In genomic region chr9:116165912-116166311, GRCh38 we compare ENCODE assay signal across 18 cellular contexts. TPM values are rescaled to one million over a fixed set of nuclear protein-coding genes. Genes with fewer than 3 reads are reported as not detected.
DNase-seq lines count a peak whose midpoint lies in the region; ATAC-seq and TF ChIP-seq lines count a peak whose summit lies in the region.
"Had no signal": no experiment of that assay in that cellular context is flagged by ENCODE, and none has a peak within 500 bp of the region (broad histone marks: within the 10 kb centered on the region; RNA-seq: fewer than 3 reads in every experiment).

No MANE protein-coding gene starts in this region.

- no peaks in the 10 kb centered on the region for H3K4me1 ChIP-seq in smooth muscle cell (ENCODE audit: low read depth)
- peaks cover 0 to 4% (median 0%) of the 10 kb centered on the region in 4 donors for H3K4me1 ChIP-seq in right lobe of liver

- H3F3A ChIP-seq in smooth muscle cell (ENCODE audit: low read depth), result peaks cover 12% of the 10 kb centered on the region

- H4K20me1 ChIP-seq in smooth muscle cell (ENCODE audit: low read depth), result peaks cover 89% of the 10 kb centered on the region

- no peak overlapping the region for H3K9ac ChIP-seq in smooth muscle cell (ENCODE audit: low read depth)

- no peak for TF ChIP-seq POLR2A in right lobe of liver (IDR thresholded peaks at IDR 0.05)

- in situ Hi-C loops in brain microvascular endothelial cell (cut with HindIII; ENCODE audit: low pct_ligation_motif_present, low sequenced_read_pairs), result no loop called here

- 85% methylated on average over 2 of the region's 2 CpGs for WGBS in smooth muscle cell (ENCODE audit: low lambda C conversion rate)
- WGBS in right lobe of liver (ENCODE audit: insufficient coverage, low coverage, low lambda C conversion rate, missing lambda C conversion rate), result 87% methylated on average over 2 of the region's 2 CpGs

- H3K4me2 ChIP-seq in smooth muscle cell, result no peak overlapping the region

- H3K36me3 ChIP-seq in brain microvascular endothelial cell (replicated peaks), result peaks cover 42% of the 10 kb centered on the region
- no peaks in the 10 kb centered on the region for H3K36me3 ChIP-seq in smooth muscle cell (ENCODE audit: low read depth)
- no peaks in the 10 kb centered on the region for H3K36me3 ChIP-seq in right lobe of liver

- H3K27ac ChIP-seq in brain microvascular endothelial cell (peak overlapping the region; percentile 24), smooth muscle cell (ENCODE audit: low read depth) (peak overlapping the region; percentile 48), right lobe of liver (no peak overlapping the region)
- H3K27ac ChIP-seq: C4-2B had no signal

- H3K9me3 ChIP-seq in smooth muscle cell (replicated peaks; ENCODE audit: low read depth), result no peaks in the 10 kb centered on the region
- H3K9me3 ChIP-seq in right lobe of liver, result no peaks in the 10 kb centered on the region

- no peaks in the 10 kb centered on the region for H3K27me3 ChIP-seq in brain microvascular endothelial cell (replicated peaks)
- no peaks in the 10 kb centered on the region for H3K27me3 ChIP-seq in smooth muscle cell (ENCODE audit: low read depth)
- H3K27me3 ChIP-seq in right lobe of liver, result no peaks in the 10 kb centered on the region

- H3K4me3 ChIP-seq in brain microvascular endothelial cell (ENCODE audit: low read depth, low read length) (no peak overlapping the region), fibroblast of the aortic adventitia (ENCODE audit: low read depth, low read length) (no peak overlapping the region), smooth muscle cell (no peak overlapping the region), right lobe of liver (no peak overlapping the region)
- H3K4me3 ChIP-seq: GM12878 had no signal

- TF ChIP-seq CTCF in brain microvascular endothelial cell (IDR thresholded peaks at IDR 0.05; ENCODE audit: low read depth, low read length, missing control alignments) (no peak), fibroblast of the aortic adventitia (IDR thresholded peaks at IDR 0.05; ENCODE audit: insufficient read depth, low read length) (no peak), smooth muscle cell (IDR thresholded peaks at IDR 0.05; ENCODE audit: borderline replicate concordance, insufficient read depth, poor library complexity, severe bottlenecking) (no peak), right lobe of liver (IDR thresholded peaks at IDR 0.05) (no peak)

- peaks cover 72% of the 10 kb centered on the region for H3K79me2 ChIP-seq in smooth muscle cell (ENCODE audit: low read depth)

- peak; percentile 39 for DNase-seq in GM03348 (ENCODE audit: low spot score)
- DNase-seq in brain microvascular endothelial cell, result no peak
- DNase-seq in fibroblast of the aortic adventitia (ENCODE audit: low read depth), result peak; percentile 74
- no peak for DNase-seq in smooth muscle cell (lab: John Stamatoyannopoulos, UW; ENCODE audit: unreplicated experiment)
- no peak for DNase-seq in epidermal melanocyte (ENCODE audit: insufficient read length, low spot score)
- no peak for DNase-seq in activated CD4-positive, alpha-beta T cell treated with anti-CD3 and anti-CD28 coated beads for 48 hours
- no peak for DNase-seq in right lobe of liver
- DNase-seq in effector CD8-positive, alpha-beta T cell (lab: John Stamatoyannopoulos, UW), result no peak
- DNase-seq: COR-L47; DMS153; NCI-H146; NCI-H2227 treated with DMSO at 0.1 percent for 48 hours; NCI-H69; NK-92 treated with Interleukin-12 subunit alpha and Interleukin-12 subunit beta, amount 100 ng/mL, for 24 hours; RPMI8226 had no signal

- intact Hi-C loops in right lobe of liver (cut with DNase I), result no loop called here

- no peak overlapping the region for H2AFZ ChIP-seq in smooth muscle cell (ENCODE audit: low read depth)

- no peak for ATAC-seq in right lobe of liver
- ATAC-seq: GM12878, HCT116 had no signal

RNA-seq across cellular contexts. Expression of gene PAPPA, which starts 12.3 kb away (rescaled TPM):
- 12.3 and 80.5 TPM in 2 replicates for total RNA-seq in fibroblast of the aortic adventitia (ENCODE audit: low replicate concordance)
- 99.2 and 114 TPM in 2 replicates for total RNA-seq in smooth muscle cell
- polyA plus RNA-seq in smooth muscle cell, result 27.7 and 31.5 TPM in 2 replicates
- under 1 TPM; 0.07 to 0.50 (median 0.32) TPM for total RNA-seq in right lobe of liver

Comparison
In these comparisons a context has a peak if more than half of its experiments do, and no peak if none do; other contexts are left out.
1. DNase-seq: peak in GM03348 (single experiment) and fibroblast of the aortic adventitia (single experiment); none in brain microvascular endothelial cell (single experiment), smooth muscle cell (single experiment), epidermal melanocyte (single experiment), activated CD4-positive, alpha-beta T cell treated with anti-CD3 and anti-CD28 coated beads for 48 hours (single experiment), right lobe of liver (0 of 3) and effector CD8-positive, alpha-beta T cell (single experiment).
2. H3K27ac ChIP-seq: peak in brain microvascular endothelial cell (single experiment) and smooth muscle cell (single experiment); none in right lobe of liver (0 of 3).